In genomic region chr16:74709477-74709877, GRCh38 we compare ENCODE assay signal across 8 cellular contexts. TPM values are rescaled to one million over a fixed set of nuclear protein-coding genes. Genes with fewer than 3 reads are reported as not detected.
DNase-seq lines count a peak whose midpoint lies in the region; TF ChIP-seq lines count a peak whose summit lies in the region.

No MANE protein-coding gene starts in this region.

- no peak overlapping the region for H2BK5ac ChIP-seq in trophoblast cell (ENCODE audit: low read depth, low read length, poor library complexity)

- no peak overlapping the region for H4K91ac ChIP-seq in trophoblast cell (ENCODE audit: low read depth, low read length)

- no peak overlapping the region for H3K18ac ChIP-seq in trophoblast cell (ENCODE audit: low read length)

- H3K27ac ChIP-seq in trophoblast cell (ENCODE audit: low read depth, low read length): no peak overlapping the region

- no peaks in the 10 kb centered on the region for H3K79me2 ChIP-seq in trophoblast cell (ENCODE audit: control insufficient read depth, insufficient read depth, low read length, poor library complexity)

- no peak overlapping the region for H3K4me3 Mint-ChIP-seq in activated naive CD4-positive, alpha-beta T cell treated with anti-CD3 and anti-CD28 coated beads for 36 hours
- no peak overlapping the region for H3K4me3 Mint-ChIP-seq in type B pancreatic cell

- H3K4me1 ChIP-seq in HAP-1 (peaks cover 4% of the 10 kb centered on the region), trophoblast cell (ENCODE audit: control insufficient read depth in 1 of 2, insufficient read depth in 2 of 2, low read length in 2 of 2) (no peaks in the 10 kb centered on the region)

- H3K9ac ChIP-seq in trophoblast cell (ENCODE audit: low read length): no peak overlapping the region

- H3K36me3 ChIP-seq in HAP-1 (replicated peaks) (no peaks in the 10 kb centered on the region), trophoblast cell (ENCODE audit: control insufficient read depth in 1 of 2, insufficient read depth in 2 of 2, low read length in 2 of 2) (no peaks in the 10 kb centered on the region)

- CTCF ChIA-PET in activated naive CD4-positive, alpha-beta T cell treated with anti-CD3 and anti-CD28 coated beads for 36 hours (lab: Charles Lee): interaction anchor here (0.6 to 5.7 kb wide), 16 partner anchors 9 to 678 kb away, joined by 3 to 58 read pairs (median 5); partner anchors contain the start of genes MLKL and RFWD3

- peak; percentile 99 for TF ChIP-seq CTCF in type B pancreatic cell (conservative IDR thresholded peaks at IDR 0.05)

- H2AFZ ChIP-seq in trophoblast cell (ENCODE audit: insufficient read depth, low read length, poor library complexity): no peak overlapping the region

- H3K4ac ChIP-seq in trophoblast cell (ENCODE audit: low read depth, low read length): no peak overlapping the region

- H3K9me3 Mint-ChIP-seq in activated naive CD4-positive, alpha-beta T cell treated with anti-CD3 and anti-CD28 coated beads for 36 hours: no peaks in the 10 kb centered on the region
- no peaks in the 10 kb centered on the region for H3K9me3 Mint-ChIP-seq in type B pancreatic cell

- H3K4me3 ChIP-seq in HAP-1 (no peak overlapping the region), trophoblast cell (ENCODE audit: low read depth, low read length) (no peak overlapping the region)

- H3K14ac ChIP-seq in trophoblast cell (ENCODE audit: low read length): no peak overlapping the region

- no peak overlapping the region for H3K27ac Mint-ChIP-seq in activated naive CD4-positive, alpha-beta T cell treated with anti-CD3 and anti-CD28 coated beads for 36 hours
- H3K27ac Mint-ChIP-seq in type B pancreatic cell: no peak overlapping the region

- intact Hi-C loops in activated naive CD4-positive, alpha-beta T cell treated with anti-CD3 and anti-CD28 coated beads for 36 hours (cut with micrococcal nuclease): loop anchor here (1.0 to 10.0 kb wide), 10 partner anchors 8 to 915 kb away; partner anchors contain the start of genes ADAT1, ZFP1 and ZNRF1

- H4K8ac ChIP-seq in trophoblast cell (ENCODE audit: low read depth, low read length): no peak overlapping the region

- H3K4me2 ChIP-seq in trophoblast cell (ENCODE audit: low read length): no peak overlapping the region

- H3K23ac ChIP-seq in trophoblast cell (ENCODE audit: low read length): no peak overlapping the region

- no peaks in the 10 kb centered on the region for H3K36me3 Mint-ChIP-seq in activated naive CD4-positive, alpha-beta T cell treated with anti-CD3 and anti-CD28 coated beads for 36 hours (ENCODE audit: low read depth)
- no peaks in the 10 kb centered on the region for H3K36me3 Mint-ChIP-seq in type B pancreatic cell

- no peak overlapping the region for H2AK5ac ChIP-seq in trophoblast cell (ENCODE audit: low read length)

- no CpG with 5 or more reads among the region's 6 CpGs for WGBS in trophoblast cell (ENCODE audit: extremely low coverage, insufficient coverage, insufficient read length)

- no peaks in the 10 kb centered on the region for H3K79me1 ChIP-seq in trophoblast cell (ENCODE audit: low read length)

- no peak overlapping the region for H2BK120ac ChIP-seq in trophoblast cell (ENCODE audit: insufficient read depth, low read length, poor library complexity)

- H3K27me3 ChIP-seq in HAP-1 (ENCODE audit: low read depth) (no peaks in the 10 kb centered on the region), trophoblast cell (ENCODE audit: insufficient read depth, low read length) (no peaks in the 10 kb centered on the region)

- DNase-seq in GDM1 (lab: John Stamatoyannopoulos, UW): peak; percentile 18
- peak; percentile 78 to 90 for DNase-seq in HAP-1 (ENCODE audit: low spot score in 2 of 2)
- peak; percentile 70 for DNase-seq in MV-4-11 (lab: John Stamatoyannopoulos, UW)
- peak; percentile 80 for DNase-seq in SKM-1 (lab: John Stamatoyannopoulos, UW; ENCODE audit: unreplicated experiment)
- peak; percentile 91 for DNase-seq in activated naive CD4-positive, alpha-beta T cell treated with anti-CD3 and anti-CD28 coated beads for 36 hours
- DNase-seq in globus pallidus (ENCODE audit: low spot score): peak; percentile 94
- DNase-seq in trophoblast cell: peak; percentile 82 to 95
- no peak for DNase-seq in type B pancreatic cell (ENCODE audit: extremely low spot score, unreplicated experiment)

- peaks cover 5% of the 10 kb centered on the region for H3K4me1 Mint-ChIP-seq in activated naive CD4-positive, alpha-beta T cell treated with anti-CD3 and anti-CD28 coated beads for 36 hours (ENCODE audit: low read depth)
- peaks cover 4% of the 10 kb centered on the region for H3K4me1 Mint-ChIP-seq in type B pancreatic cell (ENCODE audit: unreplicated experiment)

- H2BK12ac ChIP-seq in trophoblast cell (ENCODE audit: low read length): no peak overlapping the region

- H3K9me3 ChIP-seq in HAP-1 (no peaks in the 10 kb centered on the region), trophoblast cell (ENCODE audit: insufficient read depth, low read depth, low read length) (peaks cover 2% of the 10 kb centered on the region)

- in situ Hi-C loops in HAP-1 (cut with MboI; ENCODE audit: low sequenced_read_pairs): loop anchor here (5.0 kb wide), 1 partner anchor 153 kb away; no protein-coding TSS in a partner anchor

- H3K27me3 Mint-ChIP-seq in activated naive CD4-positive, alpha-beta T cell treated with anti-CD3 and anti-CD28 coated beads for 36 hours (ENCODE audit: low read depth): no peaks in the 10 kb centered on the region
- H3K27me3 Mint-ChIP-seq in type B pancreatic cell: peaks cover 4% of the 10 kb centered on the region

- H4K12ac ChIP-seq in trophoblast cell (ENCODE audit: low read depth, low read length): no peak overlapping the region

RNA-seq across cellular contexts. Expression of gene MLKL, which starts 8.8 kb away (rescaled TPM):
- 10 to 100 TPM; 10.7 to 12.0 TPM for total RNA-seq in activated naive CD4-positive, alpha-beta T cell treated with anti-CD3 and anti-CD28 coated beads for 36 hours
- 0.05 and 0.06 TPM in 2 replicates for polyA plus RNA-seq in trophoblast cell (2013)
- 0.58 and 2.8 TPM in 2 replicates for total RNA-seq in type B pancreatic cell (ENCODE audit: low replicate concordance)

RNA-seq across cellular contexts. Expression of gene RFWD3, which starts 42.8 kb away (rescaled TPM):
- total RNA-seq in activated naive CD4-positive, alpha-beta T cell treated with anti-CD3 and anti-CD28 coated beads for 36 hours: 100 to 1,000 TPM; 114 to 124 TPM
- polyA plus RNA-seq in trophoblast cell (2013): 26.9 and 27.8 TPM in 2 replicates
- 35.2 and 51.8 TPM in 2 replicates for total RNA-seq in type B pancreatic cell (ENCODE audit: low replicate concordance)
